Comparison of ENCODE assay signal across 1 cellular context in the genomic region with DNA sequence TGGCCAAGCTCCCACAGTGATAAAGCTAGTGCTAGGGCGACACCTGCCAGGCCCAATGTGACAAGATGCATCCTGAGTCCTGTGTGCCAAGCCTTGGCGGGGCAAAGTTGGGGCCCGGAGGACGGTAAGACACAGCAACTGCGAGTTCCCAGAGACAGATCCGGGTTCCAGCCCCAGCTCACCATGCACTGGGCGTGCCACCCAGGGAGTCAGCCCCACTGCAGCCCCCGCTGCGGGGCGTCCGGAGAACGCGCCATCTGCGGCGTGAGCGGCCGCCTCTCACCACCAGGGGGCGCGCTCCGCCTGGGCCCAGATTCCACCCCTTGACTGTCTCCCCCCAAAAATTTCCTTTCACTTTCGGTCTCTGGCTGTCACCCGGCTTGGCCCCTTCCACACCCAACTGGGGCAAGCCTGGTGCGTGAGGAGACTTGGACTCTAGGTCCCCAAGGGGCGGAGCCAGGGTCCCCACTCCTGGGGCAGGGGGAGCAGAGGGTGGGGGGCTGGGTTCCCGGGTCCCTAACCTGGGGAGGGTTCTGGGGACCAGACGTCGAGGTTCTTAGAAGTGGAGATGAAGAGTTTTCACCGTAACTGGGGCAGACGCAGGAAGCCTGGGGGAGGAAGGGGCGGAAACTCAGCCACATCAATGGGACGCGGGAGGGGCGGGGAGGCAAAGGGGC.
A peak's percentile ranks its signal among the peaks of the same experiment; 100 is the strongest.
TF ChIP-seq lines count a peak whose summit lies in the region.

A gene with protein sequence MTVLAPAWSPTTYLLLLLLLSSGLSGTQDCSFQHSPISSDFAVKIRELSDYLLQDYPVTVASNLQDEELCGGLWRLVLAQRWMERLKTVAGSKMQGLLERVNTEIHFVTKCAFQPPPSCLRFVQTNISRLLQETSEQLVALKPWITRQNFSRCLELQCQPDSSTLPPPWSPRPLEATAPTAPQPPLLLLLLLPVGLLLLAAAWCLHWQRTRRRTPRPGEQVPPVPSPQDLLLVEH (plus strand): TSS at position 348 of the 677 bp plus-strand sequence. CDS start 425 bp downstream, outside the sequence.

TF ChIP-seq in HEK293, 187 proteins besides CTCF, POLR2A, EP300 and RAD21 (continued from another document and continues in another):
- TF ChIP-seq, protein P1, sequence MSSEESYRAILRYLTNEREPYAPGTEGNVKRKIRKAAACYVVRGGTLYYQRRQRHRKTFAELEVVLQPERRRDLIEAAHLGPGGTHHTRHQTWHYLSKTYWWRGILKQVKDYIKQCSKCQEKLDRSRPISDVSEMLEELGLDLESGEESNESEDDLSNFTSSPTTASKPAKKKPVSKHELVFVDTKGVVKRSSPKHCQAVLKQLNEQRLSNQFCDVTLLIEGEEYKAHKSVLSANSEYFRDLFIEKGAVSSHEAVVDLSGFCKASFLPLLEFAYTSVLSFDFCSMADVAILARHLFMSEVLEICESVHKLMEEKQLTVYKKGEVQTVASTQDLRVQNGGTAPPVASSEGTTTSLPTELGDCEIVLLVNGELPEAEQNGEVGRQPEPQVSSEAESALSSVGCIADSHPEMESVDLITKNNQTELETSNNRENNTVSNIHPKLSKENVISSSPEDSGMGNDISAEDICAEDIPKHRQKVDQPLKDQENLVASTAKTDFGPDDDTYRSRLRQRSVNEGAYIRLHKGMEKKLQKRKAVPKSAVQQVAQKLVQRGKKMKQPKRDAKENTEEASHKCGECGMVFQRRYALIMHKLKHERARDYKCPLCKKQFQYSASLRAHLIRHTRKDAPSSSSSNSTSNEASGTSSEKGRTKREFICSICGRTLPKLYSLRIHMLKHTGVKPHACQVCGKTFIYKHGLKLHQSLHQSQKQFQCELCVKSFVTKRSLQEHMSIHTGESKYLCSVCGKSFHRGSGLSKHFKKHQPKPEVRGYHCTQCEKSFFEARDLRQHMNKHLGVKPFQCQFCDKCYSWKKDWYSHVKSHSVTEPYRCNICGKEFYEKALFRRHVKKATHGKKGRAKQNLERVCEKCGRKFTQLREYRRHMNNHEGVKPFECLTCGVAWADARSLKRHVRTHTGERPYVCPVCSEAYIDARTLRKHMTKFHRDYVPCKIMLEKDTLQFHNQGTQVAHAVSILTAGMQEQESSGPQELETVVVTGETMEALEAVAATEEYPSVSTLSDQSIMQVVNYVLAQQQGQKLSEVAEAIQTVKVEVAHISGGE (tag by site-specific recombination; conservative IDR thresholded peaks at IDR 0.05; ENCODE audit: low read depth), result no peak
- TF ChIP-seq ZNF664 (tag by site-specific recombination; IDR thresholded peaks at IDR 0.05) (no peak), ZFP41 (tag by site-specific recombination; IDR thresholded peaks at IDR 0.05; ENCODE audit: borderline replicate concordance) (no peak), BCL11B (tag by site-specific recombination; IDR thresholded peaks at IDR 0.05; ENCODE audit: low read depth) (peak; percentile 53), SCRT1 (tag by site-specific recombination; IDR thresholded peaks at IDR 0.05; ENCODE audit: borderline replicate concordance) (no peak), IKZF3 (tag by site-specific recombination; IDR thresholded peaks at IDR 0.05) (no peak), ZNF747 (tag by site-specific recombination; IDR thresholded peaks at IDR 0.05) (no peak), ZNF561 (tag by site-specific recombination; IDR thresholded peaks at IDR 0.05; ENCODE audit: borderline replicate concordance) (peak; percentile 79; the same call in 1 of the 2 replicates), ZNF169 (tag by site-specific recombination; IDR thresholded peaks at IDR 0.05) (no peak), ZNF146 (tag by site-specific recombination; IDR thresholded peaks at IDR 0.05) (no peak), KLF16 (tag by site-specific recombination; IDR thresholded peaks at IDR 0.05) (peak; percentile 83), MEIS1 (CRISPR knock-in tag; IDR thresholded peaks at IDR 0.05; ENCODE audit: borderline replicate concordance) (no peak), ZNF629 (tag by site-specific recombination; IDR thresholded peaks at IDR 0.05) (peak; percentile 58), ZNF501 (tag by site-specific recombination; IDR thresholded peaks at IDR 0.05) (peak; percentile 65; the same call in 1 of the 2 replicates), ZNF48 (tag by site-specific recombination; IDR thresholded peaks at IDR 0.05) (no peak), ZNF302 (tag by site-specific recombination; IDR thresholded peaks at IDR 0.05; ENCODE audit: low read depth) (no peak), ZNF221 (tag by site-specific recombination; IDR thresholded peaks at IDR 0.05; ENCODE audit: borderline replicate concordance) (no peak), ZBTB48 (tag by site-specific recombination; IDR thresholded peaks at IDR 0.05) (peak; percentile 83), HOXA7 (CRISPR knock-in tag; IDR thresholded peaks at IDR 0.05; ENCODE audit: borderline replicate concordance) (no peak), SETDB1 (IDR thresholded peaks at IDR 0.05; ENCODE audit: insufficient read length, low read length) (no peak), KLF8 (tag by site-specific recombination; IDR thresholded peaks at IDR 0.05) (peak; percentile 81), ZNF211 (tag by site-specific recombination; IDR thresholded peaks at IDR 0.05; ENCODE audit: low read depth) (no peak)
- TF ChIP-seq, protein P2, sequence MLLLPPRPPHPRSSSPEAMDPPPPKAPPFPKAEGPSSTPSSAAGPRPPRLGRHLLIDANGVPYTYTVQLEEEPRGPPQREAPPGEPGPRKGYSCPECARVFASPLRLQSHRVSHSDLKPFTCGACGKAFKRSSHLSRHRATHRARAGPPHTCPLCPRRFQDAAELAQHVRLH (tag by site-specific recombination; IDR thresholded peaks at IDR 0.05), result no peak; the same call in 1 of the 2 replicates
- TF ChIP-seq, protein P3, sequence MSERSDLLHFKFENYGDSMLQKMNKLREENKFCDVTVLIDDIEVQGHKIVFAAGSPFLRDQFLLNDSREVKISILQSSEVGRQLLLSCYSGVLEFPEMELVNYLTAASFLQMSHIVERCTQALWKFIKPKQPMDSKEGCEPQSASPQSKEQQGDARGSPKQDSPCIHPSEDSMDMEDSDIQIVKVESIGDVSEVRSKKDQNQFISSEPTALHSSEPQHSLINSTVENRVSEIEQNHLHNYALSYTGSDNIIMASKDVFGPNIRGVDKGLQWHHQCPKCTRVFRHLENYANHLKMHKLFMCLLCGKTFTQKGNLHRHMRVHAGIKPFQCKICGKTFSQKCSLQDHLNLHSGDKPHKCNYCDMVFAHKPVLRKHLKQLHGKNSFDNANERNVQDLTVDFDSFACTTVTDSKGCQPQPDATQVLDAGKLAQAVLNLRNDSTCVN (tag by site-specific recombination; optimal IDR thresholded peaks at IDR 0.05), result peak; percentile 46
- TF ChIP-seq, protein P4, sequence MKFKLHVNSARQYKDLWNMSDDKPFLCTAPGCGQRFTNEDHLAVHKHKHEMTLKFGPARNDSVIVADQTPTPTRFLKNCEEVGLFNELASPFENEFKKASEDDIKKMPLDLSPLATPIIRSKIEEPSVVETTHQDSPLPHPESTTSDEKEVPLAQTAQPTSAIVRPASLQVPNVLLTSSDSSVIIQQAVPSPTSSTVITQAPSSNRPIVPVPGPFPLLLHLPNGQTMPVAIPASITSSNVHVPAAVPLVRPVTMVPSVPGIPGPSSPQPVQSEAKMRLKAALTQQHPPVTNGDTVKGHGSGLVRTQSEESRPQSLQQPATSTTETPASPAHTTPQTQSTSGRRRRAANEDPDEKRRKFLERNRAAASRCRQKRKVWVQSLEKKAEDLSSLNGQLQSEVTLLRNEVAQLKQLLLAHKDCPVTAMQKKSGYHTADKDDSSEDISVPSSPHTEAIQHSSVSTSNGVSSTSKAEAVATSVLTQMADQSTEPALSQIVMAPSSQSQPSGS (tag by site-specific recombination; IDR thresholded peaks at IDR 0.05; ENCODE audit: low read depth), result no peak
- TF ChIP-seq, protein P5, sequence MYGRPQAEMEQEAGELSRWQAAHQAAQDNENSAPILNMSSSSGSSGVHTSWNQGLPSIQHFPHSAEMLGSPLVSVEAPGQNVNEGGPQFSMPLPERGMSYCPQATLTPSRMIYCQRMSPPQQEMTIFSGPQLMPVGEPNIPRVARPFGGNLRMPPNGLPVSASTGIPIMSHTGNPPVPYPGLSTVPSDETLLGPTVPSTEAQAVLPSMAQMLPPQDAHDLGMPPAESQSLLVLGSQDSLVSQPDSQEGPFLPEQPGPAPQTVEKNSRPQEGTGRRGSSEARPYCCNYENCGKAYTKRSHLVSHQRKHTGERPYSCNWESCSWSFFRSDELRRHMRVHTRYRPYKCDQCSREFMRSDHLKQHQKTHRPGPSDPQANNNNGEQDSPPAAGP (tag by site-specific recombination; IDR thresholded peaks at IDR 0.05), result no peak
- TF ChIP-seq, protein P6, sequence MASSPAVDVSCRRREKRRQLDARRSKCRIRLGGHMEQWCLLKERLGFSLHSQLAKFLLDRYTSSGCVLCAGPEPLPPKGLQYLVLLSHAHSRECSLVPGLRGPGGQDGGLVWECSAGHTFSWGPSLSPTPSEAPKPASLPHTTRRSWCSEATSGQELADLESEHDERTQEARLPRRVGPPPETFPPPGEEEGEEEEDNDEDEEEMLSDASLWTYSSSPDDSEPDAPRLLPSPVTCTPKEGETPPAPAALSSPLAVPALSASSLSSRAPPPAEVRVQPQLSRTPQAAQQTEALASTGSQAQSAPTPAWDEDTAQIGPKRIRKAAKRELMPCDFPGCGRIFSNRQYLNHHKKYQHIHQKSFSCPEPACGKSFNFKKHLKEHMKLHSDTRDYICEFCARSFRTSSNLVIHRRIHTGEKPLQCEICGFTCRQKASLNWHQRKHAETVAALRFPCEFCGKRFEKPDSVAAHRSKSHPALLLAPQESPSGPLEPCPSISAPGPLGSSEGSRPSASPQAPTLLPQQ (tag by site-specific recombination; IDR thresholded peaks at IDR 0.05), result peak; percentile 92
- TF ChIP-seq, protein P7, sequence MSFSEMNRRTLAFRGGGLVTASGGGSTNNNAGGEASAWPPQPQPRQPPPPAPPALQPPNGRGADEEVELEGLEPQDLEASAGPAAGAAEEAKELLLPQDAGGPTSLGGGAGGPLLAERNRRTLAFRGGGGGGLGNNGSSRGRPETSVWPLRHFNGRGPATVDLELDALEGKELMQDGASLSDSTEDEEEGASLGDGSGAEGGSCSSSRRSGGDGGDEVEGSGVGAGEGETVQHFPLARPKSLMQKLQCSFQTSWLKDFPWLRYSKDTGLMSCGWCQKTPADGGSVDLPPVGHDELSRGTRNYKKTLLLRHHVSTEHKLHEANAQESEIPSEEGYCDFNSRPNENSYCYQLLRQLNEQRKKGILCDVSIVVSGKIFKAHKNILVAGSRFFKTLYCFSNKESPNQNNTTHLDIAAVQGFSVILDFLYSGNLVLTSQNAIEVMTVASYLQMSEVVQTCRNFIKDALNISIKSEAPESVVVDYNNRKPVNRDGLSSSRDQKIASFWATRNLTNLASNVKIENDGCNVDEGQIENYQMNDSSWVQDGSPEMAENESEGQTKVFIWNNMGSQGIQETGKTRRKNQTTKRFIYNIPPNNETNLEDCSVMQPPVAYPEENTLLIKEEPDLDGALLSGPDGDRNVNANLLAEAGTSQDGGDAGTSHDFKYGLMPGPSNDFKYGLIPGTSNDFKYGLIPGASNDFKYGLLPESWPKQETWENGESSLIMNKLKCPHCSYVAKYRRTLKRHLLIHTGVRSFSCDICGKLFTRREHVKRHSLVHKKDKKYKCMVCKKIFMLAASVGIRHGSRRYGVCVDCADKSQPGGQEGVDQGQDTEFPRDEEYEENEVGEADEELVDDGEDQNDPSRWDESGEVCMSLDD (tag by site-specific recombination; IDR thresholded peaks at IDR 0.05), result peak; percentile 96
- TF ChIP-seq, protein P8, sequence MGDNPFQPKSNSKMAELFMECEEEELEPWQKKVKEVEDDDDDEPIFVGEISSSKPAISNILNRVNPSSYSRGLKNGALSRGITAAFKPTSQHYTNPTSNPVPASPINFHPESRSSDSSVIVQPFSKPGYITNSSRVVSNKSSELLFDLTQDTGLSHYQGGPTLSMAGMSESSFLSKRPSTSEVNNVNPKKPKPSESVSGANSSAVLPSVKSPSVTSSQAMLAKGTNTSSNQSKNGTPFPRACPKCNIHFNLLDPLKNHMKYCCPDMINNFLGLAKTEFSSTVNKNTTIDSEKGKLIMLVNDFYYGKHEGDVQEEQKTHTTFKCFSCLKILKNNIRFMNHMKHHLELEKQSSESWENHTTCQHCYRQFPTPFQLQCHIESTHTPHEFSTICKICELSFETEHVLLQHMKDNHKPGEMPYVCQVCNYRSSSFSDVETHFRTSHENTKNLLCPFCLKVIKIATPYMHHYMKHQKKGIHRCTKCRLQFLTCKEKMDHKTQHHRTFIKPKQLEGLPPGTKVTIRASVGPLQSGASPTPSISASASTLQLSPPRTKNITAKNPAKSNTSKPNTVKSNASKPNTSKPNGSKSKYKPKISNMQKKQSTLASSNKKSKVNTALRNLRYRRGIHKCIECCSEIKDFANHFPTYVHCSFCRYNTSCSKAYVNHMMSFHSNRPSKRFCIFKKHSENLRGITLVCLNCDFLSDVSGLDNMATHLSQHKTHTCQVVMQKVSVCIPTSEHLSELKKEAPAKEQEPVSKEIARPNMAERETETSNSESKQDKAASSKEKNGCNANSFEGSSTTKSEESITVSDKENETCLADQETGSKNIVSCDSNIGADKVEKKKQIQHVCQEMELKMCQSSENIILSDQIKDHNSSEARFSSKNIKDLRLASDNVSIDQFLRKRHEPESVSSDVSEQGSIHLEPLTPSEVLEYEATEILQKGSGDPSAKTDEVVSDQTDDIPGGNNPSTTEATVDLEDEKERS (tag by site-specific recombination; IDR thresholded peaks at IDR 0.05), result no peak
- TF ChIP-seq, protein P9, sequence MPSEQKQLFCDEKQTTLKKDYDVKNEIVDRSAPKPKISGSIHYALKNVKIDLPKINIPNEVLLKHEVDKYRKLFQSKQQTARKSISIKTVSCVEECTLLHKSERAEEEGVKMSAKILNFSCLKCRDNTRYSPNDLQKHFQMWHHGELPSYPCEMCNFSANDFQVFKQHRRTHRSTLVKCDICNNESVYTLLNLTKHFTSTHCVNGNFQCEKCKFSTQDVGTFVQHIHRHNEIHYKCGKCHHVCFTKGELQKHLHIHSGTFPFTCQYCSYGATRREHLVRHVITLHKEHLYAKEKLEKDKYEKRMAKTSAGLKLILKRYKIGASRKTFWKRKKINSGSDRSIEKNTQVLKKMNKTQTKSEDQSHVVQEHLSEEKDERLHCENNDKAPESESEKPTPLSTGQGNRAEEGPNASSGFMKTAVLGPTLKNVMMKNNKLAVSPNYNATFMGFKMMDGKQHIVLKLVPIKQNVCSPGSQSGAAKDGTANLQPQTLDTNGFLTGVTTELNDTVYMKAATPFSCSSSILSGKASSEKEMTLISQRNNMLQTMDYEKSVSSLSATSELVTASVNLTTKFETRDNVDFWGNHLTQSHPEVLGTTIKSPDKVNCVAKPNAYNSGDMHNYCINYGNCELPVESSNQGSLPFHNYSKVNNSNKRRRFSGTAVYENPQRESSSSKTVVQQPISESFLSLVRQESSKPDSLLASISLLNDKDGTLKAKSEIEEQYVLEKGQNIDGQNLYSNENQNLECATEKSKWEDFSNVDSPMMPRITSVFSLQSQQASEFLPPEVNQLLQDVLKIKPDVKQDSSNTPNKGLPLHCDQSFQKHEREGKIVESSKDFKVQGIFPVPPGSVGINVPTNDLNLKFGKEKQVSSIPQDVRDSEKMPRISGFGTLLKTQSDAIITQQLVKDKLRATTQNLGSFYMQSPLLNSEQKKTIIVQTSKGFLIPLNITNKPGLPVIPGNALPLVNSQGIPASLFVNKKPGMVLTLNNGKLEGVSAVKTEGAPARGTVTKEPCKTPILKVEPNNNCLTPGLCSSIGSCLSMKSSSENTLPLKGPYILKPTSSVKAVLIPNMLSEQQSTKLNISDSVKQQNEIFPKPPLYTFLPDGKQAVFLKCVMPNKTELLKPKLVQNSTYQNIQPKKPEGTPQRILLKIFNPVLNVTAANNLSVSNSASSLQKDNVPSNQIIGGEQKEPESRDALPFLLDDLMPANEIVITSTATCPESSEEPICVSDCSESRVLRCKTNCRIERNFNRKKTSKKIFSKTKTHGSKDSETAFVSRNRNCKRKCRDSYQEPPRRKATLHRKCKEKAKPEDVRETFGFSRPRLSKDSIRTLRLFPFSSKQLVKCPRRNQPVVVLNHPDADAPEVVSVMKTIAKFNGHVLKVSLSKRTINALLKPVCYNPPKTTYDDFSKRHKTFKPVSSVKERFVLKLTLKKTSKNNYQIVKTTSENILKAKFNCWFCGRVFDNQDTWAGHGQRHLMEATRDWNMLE (tag by site-specific recombination; conservative IDR thresholded peaks at IDR 0.05; ENCODE audit: low read depth), result no peak
